ENCODE assay signal across 8 cellular contexts in genomic region chr3:128617557-128618397, GRCh38. TPM values are rescaled to one million over a fixed set of nuclear protein-coding genes. Genes with fewer than 3 reads are reported as not detected.
DNase-seq lines count a peak whose midpoint lies in the region; ATAC-seq, FAIRE-seq and TF ChIP-seq lines count a peak whose summit lies in the region.

No MANE protein-coding gene starts in this region.

- no peaks in the 10 kb centered on the region for H3K9me3 ChIP-seq in keratinocyte (ENCODE audit: control insufficient read depth, low read depth, low read length)

- dilution Hi-C loops in keratinocyte (cut with MboI; ENCODE audit: extremely low pct_ligation_motif_present, low sequenced_read_pairs): no loop called here

- CTCF ChIA-PET in AG04449 (lab: Yijun Ruan, JAX): interaction anchor here (0.6 to 4.1 kb wide), 60 partner anchors 10 to 522 kb away, joined by 3 to 59 read pairs (median 4); partner anchors contain the start of gene ACAD9

- no peaks in the 10 kb centered on the region for H3K9me1 ChIP-seq in keratinocyte (ENCODE audit: control insufficient read depth, extremely low read depth, insufficient read depth, low read length)

- peak overlapping the region; percentile 85 for H3K4me3 ChIP-seq in AG04449 (ENCODE audit: low read depth, low read length)
- H3K4me3 ChIP-seq in keratinocyte (ENCODE audit: control insufficient read depth in 2 of 3, extremely low read depth in 1 of 3, insufficient read depth in 2 of 3, low read depth in 1 of 3, low read length in 3 of 3): peak overlapping the region; percentile 52 to 78 (median 77)

- FAIRE-seq in keratinocyte (lab: Jason Lieb, UNC): peak; percentile 29

- TF ChIP-seq CTCF in AG04449 (IDR thresholded peaks at IDR 0.05; ENCODE audit: insufficient read depth, low read length, missing control alignments): peak; percentile 92
- peak; percentile 80 to 94 (median 86) for TF ChIP-seq CTCF in keratinocyte (optimal IDR thresholded peaks at IDR 0.05 in 1 of 3, IDR thresholded peaks at IDR 0.05 in 1 of 3, conservative IDR thresholded peaks at IDR 0.05 in 1 of 3; ENCODE audit: extremely low read depth in 1 of 3, insufficient read depth in 2 of 3, low read length in 3 of 3)

- H3K36me3 ChIP-seq in keratinocyte (ENCODE audit: control insufficient read depth in 2 of 2, extremely low read depth in 1 of 2, insufficient read depth in 2 of 2, low read length in 2 of 2): peaks cover 18 to 38% of the 10 kb centered on the region in 2 experiments

- peak overlapping the region; percentile 59 for H2AFZ ChIP-seq in keratinocyte (ENCODE audit: control insufficient read depth, low read length)

- no peaks in the 10 kb centered on the region for H3K27me3 ChIP-seq in keratinocyte (ENCODE audit: control insufficient read depth, extremely low read depth, insufficient read depth, low read length)

- peaks cover 31% of the 10 kb centered on the region for H3K79me2 ChIP-seq in keratinocyte (ENCODE audit: control insufficient read depth, insufficient read depth, low read length)

- peak overlapping the region; percentile 68 for H3K27ac ChIP-seq in keratinocyte (ENCODE audit: control insufficient read depth, insufficient read depth, low read length)

- H3K9ac ChIP-seq in keratinocyte (ENCODE audit: control insufficient read depth, extremely low read depth, insufficient read depth, low read length): peak overlapping the region; percentile 83

- DNase-seq in AG04449 (ENCODE audit: low read depth, low spot score) (peak; percentile 65), NCI-H2227 (lab: John Stamatoyannopoulos, UW; ENCODE audit: unreplicated experiment) (peak; percentile 97), cerebellar cortex (ENCODE audit: low spot score) (peak; percentile 95), keratinocyte (ENCODE audit: low read depth, low spot score) (peak; percentile 71)
- DNase-seq in activated CD4-positive, CD25-positive, alpha-beta regulatory T cell (lab: John Stamatoyannopoulos, UW): peak; percentile 96 to 98 (median 98)
- peak; percentile 97 to 99 for DNase-seq in stimulated activated CD4-positive, alpha-beta T cell treated with anti-CD3 and anti-CD28 coated beads, Interleukin-15, amount 100 ng/mL, for 1 hour (ENCODE audit: low read depth in 1 of 2, low spot score in 1 of 2)

- H4K20me1 ChIP-seq in keratinocyte (ENCODE audit: control insufficient read depth, extremely low read depth, insufficient read depth, low read length): no peaks in the 10 kb centered on the region

- H3K4me2 ChIP-seq in keratinocyte (ENCODE audit: control insufficient read depth, extremely low read depth, insufficient read depth, low read depth, low read length): peak overlapping the region; percentile 91

- peaks cover 30% of the 10 kb centered on the region for H3K4me1 ChIP-seq in keratinocyte (ENCODE audit: control insufficient read depth, extremely low read depth, insufficient read depth, low read length)

- ATAC-seq in GM18873 (IDR thresholded peaks at IDR 0.05; ENCODE audit: low FRiP score, unreplicated experiment): peak; percentile 69
- ATAC-seq in HG03139 (IDR thresholded peaks at IDR 0.05; ENCODE audit: unreplicated experiment): peak; percentile 79

- POLR2A ChIA-PET in AG04449 (lab: Yijun Ruan, JAX): interaction anchor here (0.7 to 1.1 kb wide), 3 partner anchors 13 to 228 kb away, joined by 3 to 5 read pairs (median 4); no protein-coding TSS in a partner anchor

RNA-seq across cellular contexts. Expression of gene RPN1, which starts 32.8 kb away (rescaled TPM):
- 304 to 350 TPM (median 307 TPM) in 3 replicates for polyA plus RNA-seq in keratinocyte
- 94.6 TPM for polyA plus RNA-seq in keratinocyte (2011; ENCODE audit: low read depth)
- polyA plus RNA-seq in keratinocyte (2011; cell fraction: cytosol; rRNA removed): 167 and 222 TPM in 2 replicates
- polyA plus RNA-seq in keratinocyte (2011; cell fraction: nucleus; rRNA removed): 227 and 241 TPM in 2 replicates
- 133 and 190 TPM in 2 replicates for polyA plus RNA-seq in keratinocyte (2012; ENCODE audit: low replicate concordance)
- polyA minus RNA-seq in keratinocyte: 318 to 435 TPM (median 428 TPM) in 3 replicates
- polyA minus RNA-seq in keratinocyte (2011; cell fraction: cytosol; rRNA and poly(A)+ RNA removed): 288 TPM
- polyA minus RNA-seq in keratinocyte (2011; cell fraction: nucleus; rRNA and poly(A)+ RNA removed): 237 and 309 TPM in 2 replicates

Comparison
In these comparisons a context has a peak if more than half of its experiments do, and no peak if none do; other contexts are left out.
1. Peak in every context shown above with its lines: DNase-seq, ATAC-seq, H3K4me3 ChIP-seq and H3K27ac ChIP-seq.